In genomic region chr12:48937170-48937569, GRCh38 we compare ENCODE assay signal across 1 cellular context.
TF ChIP-seq lines count a peak whose summit lies in the region.

No MANE protein-coding gene starts in this region.

TF ChIP-seq in GM23338, 12 proteins besides CTCF, POLR2A, EP300 and RAD21 (continued from another document):
- no peak for TF ChIP-seq ZNF462 (CRISPR knock-in tag; IDR thresholded peaks at IDR 0.05)
